Comparison of ENCODE assay signal across 1 cellular context in the genomic region with DNA sequence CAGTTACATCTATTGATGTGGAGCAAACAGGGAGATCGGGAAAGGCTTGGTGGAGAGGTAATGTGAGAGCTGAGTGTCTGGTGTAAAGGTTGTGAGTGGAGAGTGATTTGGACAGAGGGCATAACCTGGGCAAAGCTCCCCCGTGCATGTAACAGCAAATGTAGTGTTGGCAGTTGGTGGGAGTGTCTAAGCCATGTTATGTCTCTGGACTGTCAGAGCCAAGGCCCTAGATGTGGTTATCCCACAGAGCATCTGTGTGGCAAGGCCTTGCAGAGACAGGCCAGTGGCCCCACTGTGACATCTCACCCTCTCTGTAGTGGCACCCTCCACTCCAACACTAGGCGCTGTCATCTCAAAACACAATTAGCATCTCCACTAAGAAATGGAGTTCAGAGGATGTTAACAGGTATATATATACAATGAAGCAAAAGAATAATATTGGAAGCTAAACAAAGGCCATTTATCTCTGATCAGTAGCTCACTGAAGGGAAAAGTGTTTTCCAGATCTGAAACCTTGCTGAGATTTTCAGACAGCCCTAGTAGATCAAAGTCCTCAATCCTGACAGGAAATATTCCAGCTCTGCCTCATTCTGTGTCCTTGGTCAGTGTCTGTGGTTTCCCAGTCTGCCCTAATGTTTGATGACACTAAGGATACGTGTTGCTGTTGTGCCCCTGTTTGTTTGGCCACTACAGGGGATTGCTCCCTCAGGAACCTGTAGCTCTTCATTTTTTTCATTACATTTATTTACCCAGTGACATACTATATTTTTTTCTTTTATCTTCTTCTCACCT.
TF ChIP-seq lines count a peak whose summit lies in the region.

No MANE protein-coding gene starts in this region.

TF ChIP-seq in SK-N-SH treated with all-trans-retinoic acid at 6 μM for 48 hours, 23 proteins besides CTCF, POLR2A, EP300 and RAD21:
- TF ChIP-seq SNAI2 (CRISPR knock-in tag; IDR thresholded peaks at IDR 0.05) (no peak), TCF4 (CRISPR knock-in tag; IDR thresholded peaks at IDR 0.05; ENCODE audit: borderline replicate concordance) (no peak), ZNF565 (CRISPR knock-in tag; conservative IDR thresholded peaks at IDR 0.05; ENCODE audit: low read depth) (no peak), PPARA (CRISPR knock-in tag; IDR thresholded peaks at IDR 0.05; ENCODE audit: borderline replicate concordance) (no peak), RARB (CRISPR knock-in tag; IDR thresholded peaks at IDR 0.05) (no peak), ARNTL (CRISPR knock-in tag; IDR thresholded peaks at IDR 0.05; ENCODE audit: borderline replicate concordance, low read depth) (no peak), ZC3H10 (CRISPR knock-in tag; IDR thresholded peaks at IDR 0.05) (no peak), ZNF70 (CRISPR knock-in tag; IDR thresholded peaks at IDR 0.05) (no peak), CSDC2 (CRISPR knock-in tag; IDR thresholded peaks at IDR 0.05) (no peak), ZFP3 (CRISPR knock-in tag; IDR thresholded peaks at IDR 0.05) (no peak), TOX (CRISPR knock-in tag; IDR thresholded peaks at IDR 0.05; ENCODE audit: borderline replicate concordance) (no peak)
- TF ChIP-seq, protein P1, sequence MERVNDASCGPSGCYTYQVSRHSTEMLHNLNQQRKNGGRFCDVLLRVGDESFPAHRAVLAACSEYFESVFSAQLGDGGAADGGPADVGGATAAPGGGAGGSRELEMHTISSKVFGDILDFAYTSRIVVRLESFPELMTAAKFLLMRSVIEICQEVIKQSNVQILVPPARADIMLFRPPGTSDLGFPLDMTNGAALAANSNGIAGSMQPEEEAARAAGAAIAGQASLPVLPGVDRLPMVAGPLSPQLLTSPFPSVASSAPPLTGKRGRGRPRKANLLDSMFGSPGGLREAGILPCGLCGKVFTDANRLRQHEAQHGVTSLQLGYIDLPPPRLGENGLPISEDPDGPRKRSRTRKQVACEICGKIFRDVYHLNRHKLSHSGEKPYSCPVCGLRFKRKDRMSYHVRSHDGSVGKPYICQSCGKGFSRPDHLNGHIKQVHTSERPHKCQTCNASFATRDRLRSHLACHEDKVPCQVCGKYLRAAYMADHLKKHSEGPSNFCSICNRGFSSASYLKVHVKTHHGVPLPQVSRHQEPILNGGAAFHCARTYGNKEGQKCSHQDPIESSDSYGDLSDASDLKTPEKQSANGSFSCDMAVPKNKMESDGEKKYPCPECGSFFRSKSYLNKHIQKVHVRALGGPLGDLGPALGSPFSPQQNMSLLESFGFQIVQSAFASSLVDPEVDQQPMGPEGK (CRISPR knock-in tag; IDR thresholded peaks at IDR 0.05; ENCODE audit: borderline replicate concordance): no peak
- TF ChIP-seq, protein P2, sequence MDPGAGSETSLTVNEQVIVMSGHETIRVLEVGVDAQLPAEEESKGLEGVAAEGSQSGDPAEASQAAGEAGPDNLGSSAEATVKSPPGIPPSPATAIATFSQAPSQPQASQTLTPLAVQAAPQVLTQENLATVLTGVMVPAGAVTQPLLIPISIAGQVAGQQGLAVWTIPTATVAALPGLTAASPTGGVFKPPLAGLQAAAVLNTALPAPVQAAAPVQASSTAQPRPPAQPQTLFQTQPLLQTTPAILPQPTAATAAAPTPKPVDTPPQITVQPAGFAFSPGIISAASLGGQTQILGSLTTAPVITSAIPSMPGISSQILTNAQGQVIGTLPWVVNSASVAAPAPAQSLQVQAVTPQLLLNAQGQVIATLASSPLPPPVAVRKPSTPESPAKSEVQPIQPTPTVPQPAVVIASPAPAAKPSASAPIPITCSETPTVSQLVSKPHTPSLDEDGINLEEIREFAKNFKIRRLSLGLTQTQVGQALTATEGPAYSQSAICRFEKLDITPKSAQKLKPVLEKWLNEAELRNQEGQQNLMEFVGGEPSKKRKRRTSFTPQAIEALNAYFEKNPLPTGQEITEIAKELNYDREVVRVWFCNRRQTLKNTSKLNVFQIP (CRISPR knock-in tag; IDR thresholded peaks at IDR 0.05; ENCODE audit: borderline replicate concordance, low read depth): no peak
- TF ChIP-seq, protein P3, sequence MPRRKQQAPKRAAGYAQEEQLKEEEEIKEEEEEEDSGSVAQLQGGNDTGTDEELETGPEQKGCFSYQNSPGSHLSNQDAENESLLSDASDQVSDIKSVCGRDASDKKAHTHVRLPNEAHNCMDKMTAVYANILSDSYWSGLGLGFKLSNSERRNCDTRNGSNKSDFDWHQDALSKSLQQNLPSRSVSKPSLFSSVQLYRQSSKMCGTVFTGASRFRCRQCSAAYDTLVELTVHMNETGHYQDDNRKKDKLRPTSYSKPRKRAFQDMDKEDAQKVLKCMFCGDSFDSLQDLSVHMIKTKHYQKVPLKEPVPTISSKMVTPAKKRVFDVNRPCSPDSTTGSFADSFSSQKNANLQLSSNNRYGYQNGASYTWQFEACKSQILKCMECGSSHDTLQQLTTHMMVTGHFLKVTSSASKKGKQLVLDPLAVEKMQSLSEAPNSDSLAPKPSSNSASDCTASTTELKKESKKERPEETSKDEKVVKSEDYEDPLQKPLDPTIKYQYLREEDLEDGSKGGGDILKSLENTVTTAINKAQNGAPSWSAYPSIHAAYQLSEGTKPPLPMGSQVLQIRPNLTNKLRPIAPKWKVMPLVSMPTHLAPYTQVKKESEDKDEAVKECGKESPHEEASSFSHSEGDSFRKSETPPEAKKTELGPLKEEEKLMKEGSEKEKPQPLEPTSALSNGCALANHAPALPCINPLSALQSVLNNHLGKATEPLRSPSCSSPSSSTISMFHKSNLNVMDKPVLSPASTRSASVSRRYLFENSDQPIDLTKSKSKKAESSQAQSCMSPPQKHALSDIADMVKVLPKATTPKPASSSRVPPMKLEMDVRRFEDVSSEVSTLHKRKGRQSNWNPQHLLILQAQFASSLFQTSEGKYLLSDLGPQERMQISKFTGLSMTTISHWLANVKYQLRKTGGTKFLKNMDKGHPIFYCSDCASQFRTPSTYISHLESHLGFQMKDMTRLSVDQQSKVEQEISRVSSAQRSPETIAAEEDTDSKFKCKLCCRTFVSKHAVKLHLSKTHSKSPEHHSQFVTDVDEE (CRISPR knock-in tag; IDR thresholded peaks at IDR 0.05): no peak
